35 cellular contexts compared by ENCODE assay signal in the genomic region with DNA sequence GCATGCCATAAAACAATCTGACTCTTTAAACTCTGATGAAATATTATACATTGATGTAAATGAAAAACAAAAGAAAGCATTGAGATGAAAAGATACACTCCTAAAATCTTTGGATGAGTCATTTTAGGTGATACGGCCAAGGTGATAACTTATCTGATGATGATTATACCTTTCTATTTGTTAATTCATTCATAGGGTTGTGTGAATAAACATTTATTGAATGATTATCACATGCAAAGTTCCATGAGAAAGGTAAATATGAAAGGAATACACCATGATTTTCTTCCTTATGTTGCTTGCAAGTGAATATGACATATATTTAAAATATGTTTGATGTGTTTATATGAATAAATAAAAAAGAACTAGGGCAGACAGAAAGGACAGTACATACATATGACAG.
"Had no signal": no experiment of that assay in that cellular context is flagged by ENCODE, and none has a peak within 500 bp of the region (broad histone marks: within the 10 kb centered on the region; RNA-seq: fewer than 3 reads in every experiment).

No MANE protein-coding gene starts in this region.

- DNase-seq: Kasumi-1, MG63, MM.1S, MV-4-11, NCI-H1048, NCI-H1092, NCI-H1092 treated with DMSO at 0.1 percent for 48 hours, NCI-H1105, NCI-H1105 treated with DMSO at 0.1 percent for 48 hours, NCI-H1417, NCI-H1417 treated with DMSO at 0.1 percent for 48 hours, NCI-H1436, NCI-H1436 treated with DMSO at 0.1 percent for 48 hours, NCI-H146, NCI-H1694, NCI-H1694 treated with DMSO at 0.1 percent for 48 hours, NCI-H187, NCI-H187 treated with DMSO at 0.1 percent for 48 hours, NCI-H2029, NCI-H2029 treated with DMSO at 0.1 percent for 48 hours, NCI-H2081, NCI-H2081 treated with DMSO at 0.1 percent for 48 hours, NCI-H2107, NCI-H2171, NCI-H2171 treated with DMSO at 0.1 percent for 48 hours, NCI-H2227 treated with DMSO at 0.1 percent for 48 hours, NCI-H226, NCI-H345, NCI-H446, NCI-H446 treated with DMSO at 0.1 percent for 48 hours, NCI-H510A, NCI-H510A treated with DMSO at 0.1 percent for 48 hours, NCI-H524, NCI-H524 treated with DMSO at 0.1 percent for 48 hours, NCI-H526 had no signal

- H3K4me3 ChIP-seq: MG63 had no signal

- H3K36me3 ChIP-seq: MG63 had no signal

- H3K27me3 ChIP-seq: MG63 had no signal
